In genomic region chr10:52568309-52568708, GRCh38 we compare ENCODE assay signal across 19 cellular contexts.
"Had no signal": no experiment of that assay in that cellular context is flagged by ENCODE, and none has a peak within 500 bp of the region (broad histone marks: within the 10 kb centered on the region; RNA-seq: fewer than 3 reads in every experiment).

No MANE protein-coding gene starts in this region.

- H3K27me3 Mint-ChIP-seq: activated CD8-positive, alpha-beta memory T cell treated with anti-CD3 and anti-CD28 coated beads, Interleukin-2, amount 10 ng/mL, durations not matched to agents 7 days and 5 days; activated naive CD8-positive, alpha-beta T cell; activated T-cell treated with anti-CD3 and anti-CD28 coated beads, Interleukin-2, amount 50 U/mL, for 24 hours; progenitor cell of endocrine pancreas had no signal

- ATAC-seq: activated CD8-positive, alpha-beta memory T cell treated with anti-CD3 and anti-CD28 coated beads, Interleukin-2, amount 10 ng/mL, durations not matched to agents 7 days and 5 days; left cardiac atrium; mucosa of descending colon; natural killer cell; right lobe of liver had no signal

- H3K4me3 ChIP-seq: lung, mucosa of descending colon, right lobe of liver, upper lobe of left lung had no signal

- H3K4me3 Mint-ChIP-seq: activated CD8-positive, alpha-beta memory T cell treated with anti-CD3 and anti-CD28 coated beads, Interleukin-2, amount 10 ng/mL, durations not matched to agents 7 days and 5 days; activated naive CD8-positive, alpha-beta T cell; activated T-cell treated with anti-CD3 and anti-CD28 coated beads, Interleukin-2, amount 50 U/mL, for 24 hours; natural killer cell; T-helper 2 cell treated with Interferon-gamma antibody and Interleukin-4, amounts not matched to agents 5 μg/mL and 100 μg/mL, for 36 hours had no signal

- DNase-seq: activated CD4-positive, alpha-beta T cell treated with anti-CD3 and anti-CD28 coated beads for 1 hour; activated CD4-positive, alpha-beta T cell treated with anti-CD3 and anti-CD28 coated beads, Interleukin-2, amount 50 U/mL, for 48 hours; activated CD8-positive, alpha-beta memory T cell treated with anti-CD3 and anti-CD28 coated beads, Interleukin-2, amount 10 ng/mL, durations not matched to agents 7 days and 5 days; activated effector memory CD4-positive, alpha-beta T cell treated with anti-CD3 and anti-CD28 coated beads, Interleukin-2, amount 50 U/mL, for 16 hours; activated T-cell treated with anti-CD3 and anti-CD28 coated beads, Interleukin-2, amount 50 U/mL, for 24 hours; hypothalamus; left cardiac atrium; mucosa of descending colon; natural killer cell; nucleus accumbens; right lobe of liver; stimulated activated CD4-positive, alpha-beta T cell treated with anti-CD3 and anti-CD28 coated beads, Interleukin-12 subunit alpha, Interleukin-12 subunit beta, amount 100 ng/mL, for 4 hours; stimulated activated naive CD4-positive, alpha-beta T cell; upper lobe of left lung had no signal

- H3K4me1 Mint-ChIP-seq: activated CD8-positive, alpha-beta memory T cell treated with anti-CD3 and anti-CD28 coated beads, Interleukin-2, amount 10 ng/mL, durations not matched to agents 7 days and 5 days; natural killer cell had no signal

- FAIRE-seq: colon had no signal

- H3K9me3 Mint-ChIP-seq: activated T-cell treated with anti-CD3 and anti-CD28 coated beads, Interleukin-2, amount 50 U/mL, for 24 hours; T-helper 2 cell treated with Interferon-gamma antibody and Interleukin-4, amounts not matched to agents 5 μg/mL and 100 μg/mL, for 36 hours had no signal

- H3K27ac Mint-ChIP-seq: activated CD8-positive, alpha-beta memory T cell treated with anti-CD3 and anti-CD28 coated beads, Interleukin-2, amount 10 ng/mL, durations not matched to agents 7 days and 5 days; activated naive CD8-positive, alpha-beta T cell; activated T-cell treated with anti-CD3 and anti-CD28 coated beads, Interleukin-2, amount 50 U/mL, for 24 hours; natural killer cell; progenitor cell of endocrine pancreas; T-helper 2 cell treated with Interferon-gamma antibody and Interleukin-4, amounts not matched to agents 5 μg/mL and 100 μg/mL, for 36 hours had no signal

- H3K36me3 Mint-ChIP-seq: activated CD8-positive, alpha-beta memory T cell treated with anti-CD3 and anti-CD28 coated beads, Interleukin-2, amount 10 ng/mL, durations not matched to agents 7 days and 5 days; activated naive CD8-positive, alpha-beta T cell; natural killer cell had no signal
